1 cellular context compared by ENCODE assay signal in genomic region chr14:59346329-59346728, GRCh38.
TF ChIP-seq lines count a peak whose summit lies in the region.

No MANE protein-coding gene starts in this region.

TF ChIP-seq in IMR-90, 13 proteins besides CTCF, POLR2A, EP300 and RAD21:
- TF ChIP-seq MAFK (IDR thresholded peaks at IDR 0.05; ENCODE audit: low read depth, low read length) (no peak), RCOR1 (IDR thresholded peaks at IDR 0.05; ENCODE audit: insufficient replicate concordance, low read length) (no peak), NFE2L2 (IDR thresholded peaks at IDR 0.05; ENCODE audit: low read depth, low read length) (no peak), RFX5 (IDR thresholded peaks at IDR 0.05; ENCODE audit: low read depth, low read length) (no peak), USF2 (IDR thresholded peaks at IDR 0.05; ENCODE audit: low read depth, low read length) (no peak), CHD1 (IDR thresholded peaks at IDR 0.05; ENCODE audit: low read depth, low read length) (no peak), MXI1 (IDR thresholded peaks at IDR 0.05; ENCODE audit: borderline replicate concordance, low read depth, low read length) (no peak)
